Comparison of ENCODE assay signal across 14 cellular contexts in the genomic region with DNA sequence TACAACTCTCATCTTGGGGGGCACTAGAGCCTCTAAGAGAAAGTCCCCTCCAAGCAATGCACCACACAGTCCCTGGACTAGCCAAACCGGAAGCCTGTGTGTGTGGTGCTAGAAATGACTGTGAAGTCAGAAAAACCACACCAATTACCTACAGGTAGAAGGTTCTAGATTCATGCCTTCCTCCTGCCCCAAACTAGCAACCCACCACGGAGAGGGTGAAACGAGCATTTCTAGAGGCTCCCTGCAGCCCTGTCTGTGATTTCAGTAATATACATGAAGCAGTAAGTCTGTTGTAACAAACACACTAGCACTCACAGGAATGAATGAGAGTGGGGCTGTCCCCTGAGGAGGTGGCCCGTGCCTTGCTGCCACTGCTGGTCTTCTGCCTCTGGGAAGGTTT. TPM values are rescaled to one million over a fixed set of nuclear protein-coding genes. Genes with fewer than 3 reads are reported as not detected.
DNase-seq lines count a peak whose midpoint lies in the region; ATAC-seq, FAIRE-seq and TF ChIP-seq lines count a peak whose summit lies in the region.
"Had no signal": no experiment of that assay in that cellular context is flagged by ENCODE, and none has a peak within 500 bp of the region (broad histone marks: within the 10 kb centered on the region; RNA-seq: fewer than 3 reads in every experiment).

No MANE protein-coding gene starts in this region.

- H3K36me3 ChIP-seq in BLaER1 treated with 17β-estradiol and CSF1 and Interleukin-3, amounts not matched to agents 10 nM and 100 nM = peaks cover 0 to 3% (median 0%) of the 10 kb centered on the region in 11 experiments; a peak in 1 of 22 replicates
- no peaks in the 10 kb centered on the region for H3K36me3 ChIP-seq in H1 (ENCODE audit: control insufficient read depth in 2 of 4, insufficient read depth in 4 of 4, low read length in 3 of 4)

- 0 out of 2 replicates have a peak overlapping the region, but pooled peaks have one; percentile 32 for H2BK5ac ChIP-seq in H1 (ENCODE audit: low read depth, low read length)

- no peak overlapping the region for H3K56ac ChIP-seq in H1 (replicated peaks; ENCODE audit: insufficient read length, low read depth, low read length)

- 4% methylated on average over 4 of the region's 4 CpGs; no CpG with 5 or more reads in 1 of the 2 experiments for WGBS in H1 (ENCODE audit: extremely low coverage in 1 of 2, insufficient coverage in 1 of 2, insufficient read length in 1 of 2, insufficient replicate concordance in 2 of 2, low coverage in 1 of 2, low lambda C conversion rate in 2 of 2, missing lambda C conversion rate in 1 of 2), 2 experiments

- H4K5ac ChIP-seq in H1 (ENCODE audit: insufficient read length, low read depth, low read length) = no peak overlapping the region

- ATAC-seq in GM19372 (IDR thresholded peaks at IDR 0.05; ENCODE audit: low read depth, unreplicated experiment) (peak; percentile 42), HG02973 (IDR thresholded peaks at IDR 0.05; ENCODE audit: unreplicated experiment) (peak; percentile 40), GM18873 (IDR thresholded peaks at IDR 0.05; ENCODE audit: low FRiP score, unreplicated experiment) (no peak)
- ATAC-seq: activated T-helper 17 cell treated with anti-CD3 and anti-CD28 coated beads, Interleukin-2, amount 50 U/mL, for 72 hours had no signal

- intact Hi-C loops in CD14-positive monocyte (cut with micrococcal nuclease) = no loop called here
- intact Hi-C loops in activated CD4-positive, alpha-beta memory T cell treated with anti-CD3 and anti-CD28 coated beads for 36 hours (cut with micrococcal nuclease) = no loop called here

- H2BK15ac ChIP-seq in H1 (ENCODE audit: low read length) = no peak overlapping the region

- TF ChIP-seq CTCF in H1 (IDR thresholded peaks at IDR 0.05; ENCODE audit: control extremely low read depth in 1 of 3, insufficient read depth in 1 of 3, low read depth in 1 of 3, low read length in 3 of 3) = no peak
- TF ChIP-seq CTCF in CD14-positive monocyte (IDR thresholded peaks at IDR 0.05) = no peak

- H2BK12ac ChIP-seq in H1 (ENCODE audit: low read depth, low read length) = peak overlapping the region; percentile 50

- no peaks in the 10 kb centered on the region for H3K79me1 ChIP-seq in H1 (ENCODE audit: low read depth, low read length)

- H3K36me3 Mint-ChIP-seq in CD14-positive monocyte = peaks cover 7 to 10% of the 10 kb centered on the region in 2 donors
- no peaks in the 10 kb centered on the region for H3K36me3 Mint-ChIP-seq in activated CD4-positive, alpha-beta memory T cell treated with anti-CD3 and anti-CD28 coated beads for 36 hours

- H2AFZ ChIP-seq in H1 (ENCODE audit: low read length) = no peak overlapping the region

- POLR2A ChIA-PET in H1 (lab: Charles Lee; ENCODE audit: partially characterized antibody) = no interaction called here
- POLR2A ChIA-PET in activated CD4-positive, alpha-beta memory T cell treated with anti-CD3 and anti-CD28 coated beads for 36 hours (lab: Charles Lee) = no interaction called here

- H3K27ac ChIP-seq in BLaER1 treated with 17β-estradiol and CSF1 and Interleukin-3, amounts not matched to agents 10 nM and 100 nM = no peak overlapping the region
- H3K27ac ChIP-seq in H1 (ENCODE audit: low read depth, low read length) = no peak overlapping the region

- H3K27me3 Mint-ChIP-seq in CD14-positive monocyte (ENCODE audit: low read depth in 3 of 3) = peaks cover 30 to 47% (median 36%) of the 10 kb centered on the region in 3 donors
- H3K27me3 Mint-ChIP-seq in activated CD4-positive, alpha-beta memory T cell treated with anti-CD3 and anti-CD28 coated beads for 36 hours = peaks cover 20% of the 10 kb centered on the region

- 0 out of 2 replicates have a peak overlapping the region, but pooled peaks have one; percentile 25 for H2AK5ac ChIP-seq in H1 (ENCODE audit: low read depth, low read length)

- no peak for TF ChIP-seq POLR2A in H1 (IDR thresholded peaks at IDR 0.05; ENCODE audit: control extremely low read depth in 1 of 2, low read depth in 2 of 2, low read length in 2 of 2)

- CTCF ChIA-PET in H1 (lab: Charles Lee; ENCODE audit: partially characterized antibody) = interaction anchor here (0.6 to 3.0 kb wide), 4 partner anchors 13 to 30 kb away, joined by 3 to 10 read pairs (median 4); a partner anchor contains a TSS
- CTCF ChIA-PET in activated CD4-positive, alpha-beta memory T cell treated with anti-CD3 and anti-CD28 coated beads for 36 hours (lab: Charles Lee) = no interaction called here

- no peak overlapping the region for H3K4me3 ChIP-seq in BLaER1 treated with 17β-estradiol and CSF1 and Interleukin-3, amounts not matched to agents 10 nM and 100 nM
- H3K4me3 ChIP-seq in H1 (ENCODE audit: extremely low read depth in 1 of 4, insufficient read depth in 2 of 4, low read depth in 3 of 4, low read length in 4 of 4) = no peak overlapping the region

- H3K4me1 ChIP-seq in BLaER1 treated with 17β-estradiol and CSF1 and Interleukin-3, amounts not matched to agents 10 nM and 100 nM = peaks cover 52 to 91% (median 69%) of the 10 kb centered on the region in 10 experiments
- H3K4me1 ChIP-seq in H1 (replicated peaks in 1 of 4; ENCODE audit: control insufficient read depth in 3 of 4, insufficient read depth in 4 of 4, low read length in 3 of 4) = peaks cover 29 to 43% (median 36%) of the 10 kb centered on the region in 4 experiments

- peak overlapping the region in 1 of 2 donors; percentile 6 for H3K4me3 Mint-ChIP-seq in CD14-positive monocyte
- H3K4me3 Mint-ChIP-seq in activated CD4-positive, alpha-beta memory T cell treated with anti-CD3 and anti-CD28 coated beads for 36 hours = no peak overlapping the region
- H3K4me3 Mint-ChIP-seq: activated T-helper 17 cell treated with anti-CD3 and anti-CD28 coated beads, Interleukin-2, amount 50 U/mL, for 72 hours had no signal

- H3K4me2 ChIP-seq in BLaER1 treated with 17β-estradiol and CSF1 and Interleukin-3, amounts not matched to agents 10 nM and 100 nM = peak overlapping the region in 10 of 11 experiments; percentile 14 to 96 (median 18); a peak in 14 of 22 replicates
- H3K4me2 ChIP-seq in H1 (ENCODE audit: insufficient read depth in 1 of 2, low read depth in 2 of 2, low read length in 2 of 2) = peak overlapping the region in 1 of 2 experiments; percentile 44; a peak in 1 of 4 replicates

- FAIRE-seq in H1 (lab: Jason Lieb, UNC) = no peak
- FAIRE-seq: G401.6 had no signal

- no peak overlapping the region for H3K4ac ChIP-seq in H1 (replicated peaks; ENCODE audit: insufficient read length, low read depth, low read length)

- TF ChIP-seq EP300 in H1 (IDR thresholded peaks at IDR 0.05; ENCODE audit: borderline replicate concordance in 1 of 2, low read depth in 2 of 2, low read length in 2 of 2) = no peak

- H3K27me3 ChIP-seq in BLaER1 treated with 17β-estradiol and CSF1 and Interleukin-3, amounts not matched to agents 10 nM and 100 nM = peaks cover 38 to 85% (median 80%) of the 10 kb centered on the region in 11 experiments
- H3K27me3 ChIP-seq in H1 (replicated peaks in 1 of 4; ENCODE audit: control insufficient read depth in 3 of 4, extremely low read depth in 1 of 4, insufficient read depth in 3 of 4, low read length in 3 of 4) = peaks cover 66 to 91% (median 86%) of the 10 kb centered on the region in 4 experiments

- no peak overlapping the region for H2BK20ac ChIP-seq in H1 (ENCODE audit: low read length)

- TF ChIP-seq RAD21 in H1 (IDR thresholded peaks at IDR 0.05 in 1 of 2, conservative IDR thresholded peaks at IDR 0.05 in 1 of 2; ENCODE audit: low read depth in 2 of 2, low read length in 2 of 2) = no peak

- H3K79me2 ChIP-seq in H1 (ENCODE audit: control insufficient read depth in 1 of 2, insufficient read depth in 2 of 2, low read length in 2 of 2) = no peaks in the 10 kb centered on the region

- DNase-seq in H1 (ENCODE audit: low read depth in 1 of 2, low spot score in 2 of 2) (no peak), CD14-positive monocyte (ENCODE audit: low spot score) (no peak), DMS53 treated with DMSO at 0.1 percent for 48 hours (lab: John Stamatoyannopoulos, UW; ENCODE audit: unreplicated experiment) (no peak)
- DNase-seq in activated CD4-positive, alpha-beta memory T cell treated with anti-CD3 and anti-CD28 coated beads for 36 hours = no peak
- DNase-seq: activated CD4-positive, CD25-positive, alpha-beta regulatory T cell; KG1; NCI-H2171 treated with DMSO at 0.1 percent for 48 hours; Right ventricle myocardium superior had no signal

- no peak overlapping the region for H2BK120ac ChIP-seq in H1 (replicated peaks; ENCODE audit: low read depth, low read length)

- no peaks in the 10 kb centered on the region for H3K9me3 Mint-ChIP-seq in CD14-positive monocyte
- no peaks in the 10 kb centered on the region for H3K9me3 Mint-ChIP-seq in activated CD4-positive, alpha-beta memory T cell treated with anti-CD3 and anti-CD28 coated beads for 36 hours
- H3K9me3 Mint-ChIP-seq: activated T-helper 17 cell treated with anti-CD3 and anti-CD28 coated beads, Interleukin-2, amount 50 U/mL, for 72 hours had no signal

- no peak overlapping the region for H4K8ac ChIP-seq in H1 (ENCODE audit: extremely low read depth, insufficient read depth, low read length)

- no peak overlapping the region for H3K14ac ChIP-seq in H1 (ENCODE audit: insufficient read length)

- H3K23me2 ChIP-seq in H1 (ENCODE audit: low read depth, low read length) = peaks cover 5% of the 10 kb centered on the region

- H3K18ac ChIP-seq in H1 (ENCODE audit: extremely low read depth, low read length) = no peak overlapping the region; the same call in 1 of the 2 replicates

- H4K20me1 ChIP-seq in BLaER1 treated with 17β-estradiol and CSF1 and Interleukin-3, amounts not matched to agents 10 nM and 100 nM = peaks cover 0 to 93% (median 0%) of the 10 kb centered on the region in 11 experiments; a peak in 8 of 22 replicates
- peaks cover 22 to 35% of the 10 kb centered on the region in 2 experiments for H4K20me1 ChIP-seq in H1 (replicated peaks in 1 of 2; ENCODE audit: control insufficient read depth in 1 of 2, insufficient read depth in 2 of 2, low read length in 2 of 2)

- H3K9me3 ChIP-seq in BLaER1 treated with 17β-estradiol and CSF1 and Interleukin-3, amounts not matched to agents 10 nM and 100 nM (replicated peaks in 1 of 11) = no peaks in the 10 kb centered on the region
- no peaks in the 10 kb centered on the region for H3K9me3 ChIP-seq in H1 (ENCODE audit: insufficient read depth in 2 of 2, low read depth in 1 of 2, low read length in 1 of 2)

- 0 out of 22 replicates have a peak overlapping the region, but pooled peaks of 1 of the 11 experiments have one; percentile 7 for H3K9ac ChIP-seq in BLaER1 treated with 17β-estradiol and CSF1 and Interleukin-3, amounts not matched to agents 10 nM and 100 nM
- H3K9ac ChIP-seq in H1 (replicated peaks in 1 of 4; ENCODE audit: extremely low read depth in 1 of 4, low read depth in 3 of 4, low read length in 3 of 4) = no peak overlapping the region

- peaks cover 47% of the 10 kb centered on the region for H3K4me1 Mint-ChIP-seq in CD14-positive monocyte
- H3K4me1 Mint-ChIP-seq in activated CD4-positive, alpha-beta memory T cell treated with anti-CD3 and anti-CD28 coated beads for 36 hours (ENCODE audit: low read depth) = no peaks in the 10 kb centered on the region
- H3K4me1 Mint-ChIP-seq: activated T-helper 17 cell treated with anti-CD3 and anti-CD28 coated beads, Interleukin-2, amount 50 U/mL, for 72 hours had no signal

- H3K23ac ChIP-seq in H1 (ENCODE audit: insufficient read length) = no peak overlapping the region

- H4K91ac ChIP-seq in H1 (replicated peaks; ENCODE audit: insufficient read length, low read length) = no peak overlapping the region

- H3K27ac Mint-ChIP-seq in CD14-positive monocyte = no peak overlapping the region
- H3K27ac Mint-ChIP-seq in activated CD4-positive, alpha-beta memory T cell treated with anti-CD3 and anti-CD28 coated beads for 36 hours = no peak overlapping the region
- H3K27ac Mint-ChIP-seq: activated T-helper 17 cell treated with anti-CD3 and anti-CD28 coated beads, Interleukin-2, amount 50 U/mL, for 72 hours had no signal

RNA-seq across cellular contexts. Expression of a gene that starts 13.6 kb away (rescaled TPM):
- 0.90 and 0.99 TPM in 2 replicates for total RNA-seq in H1 (2021; fragmentation: NEBNext Ultra II Directional; extraction: Animal tissue kit (Norgen Biotek cat#: 25700))
- 0.08 and 0.11 TPM in 2 replicates for polyA plus RNA-seq in H1 (2011; rRNA removed)
- 0.09 TPM for polyA plus RNA-seq in H1 (2011; cell fraction: cytosol; rRNA removed)
- polyA plus RNA-seq in H1 (2011; cell fraction: nucleus; rRNA removed) = 0.27 TPM
- polyA plus RNA-seq in H1 (2012, experiment 1 of 2) = 0.71 to 1.2 TPM (median 1.0 TPM) in 4 replicates
- 0.04 TPM for polyA plus RNA-seq in H1 (2012, experiment 2 of 2)
- 0.30 TPM for polyA plus RNA-seq in H1 (2013, experiment 1 of 2)
- polyA plus RNA-seq in H1 (2013, experiment 2 of 2) = 0.26 TPM
- 0.41 and 0.57 TPM in 2 replicates for polyA minus RNA-seq in H1 (2011; rRNA and poly(A)+ RNA removed)
- polyA minus RNA-seq in H1 (2011; cell fraction: cytosol; rRNA and poly(A)+ RNA removed) = 0.44 TPM
- polyA minus RNA-seq in H1 (2011; cell fraction: nucleus; rRNA and poly(A)+ RNA removed) = 0.90 TPM
- polyA plus RNA-seq in CD14-positive monocyte = under 1 TPM; 0.42 to 0.43 TPM
- total RNA-seq in activated CD4-positive, alpha-beta memory T cell treated with anti-CD3 and anti-CD28 coated beads for 36 hours = under 1 TPM; 0.21 to 0.68 TPM
